21 cellular contexts compared by ENCODE assay signal in genomic region chr22:23058481-23059336, GRCh38. TPM values are rescaled to one million over a fixed set of nuclear protein-coding genes. Genes with fewer than 3 reads are reported as not detected.
DNase-seq lines count a peak whose midpoint lies in the region; ATAC-seq, FAIRE-seq and TF ChIP-seq lines count a peak whose summit lies in the region.
"Had no signal": no experiment of that assay in that cellular context is flagged by ENCODE, and none has a peak within 500 bp of the region (broad histone marks: within the 10 kb centered on the region; RNA-seq: fewer than 3 reads in every experiment).

No MANE protein-coding gene starts in this region.

- H3K27me3 ChIP-seq in right cardiac atrium (ENCODE audit: control insufficient read depth, insufficient read depth): no peaks in the 10 kb centered on the region
- H3K27me3 ChIP-seq in WERI-Rb-1 (ENCODE audit: insufficient read depth, low read depth, severe bottlenecking): no peaks in the 10 kb centered on the region
- no peaks in the 10 kb centered on the region for H3K27me3 ChIP-seq in upper lobe of right lung
- H3K27me3 ChIP-seq: gastroesophageal sphincter had no signal

- no peak for FAIRE-seq in kidney (lab: Jason Lieb, UNC)
- FAIRE-seq: GM18507, H1 had no signal

- 74% methylated on average over 11 of the region's 11 CpGs for WGBS in right cardiac atrium

- H3K27ac ChIP-seq in right cardiac atrium (ENCODE audit: low read length) (no peak overlapping the region), WERI-Rb-1 (no peak overlapping the region), kidney (ENCODE audit: low read depth in 2 of 2, low read length in 2 of 2) (no peak overlapping the region), upper lobe of right lung (no peak overlapping the region)
- H3K27ac ChIP-seq: gastroesophageal sphincter, psoas muscle, VCaP had no signal

- DNase-seq in left ventricle myocardium superior (peak; percentile 5), right cardiac atrium (no peak), WERI-Rb-1 (peak; percentile 4), kidney (peak; percentile 42), upper lobe of right lung (peak; percentile 50), UCSD-AML1 (lab: John Stamatoyannopoulos, UW; ENCODE audit: unreplicated experiment) (no peak)
- DNase-seq: activated naive CD4-positive, alpha-beta T cell; effector CD4-positive, alpha-beta T cell; EL; midbrain; NCI-H510A treated with DMSO at 0.1 percent for 48 hours; SIG-M5; T-helper 1 cell had no signal

- intact Hi-C loops in left ventricle myocardium superior (cut with micrococcal nuclease) (no loop called here), right cardiac atrium (cut with DNase I) (no loop called here), kidney (cut with DNase I) (no loop called here), upper lobe of right lung (cut with DNase I) (no loop called here)

- TF ChIP-seq CTCF in WERI-Rb-1 (IDR thresholded peaks at IDR 0.05; ENCODE audit: low read depth, low read length): no peak
- no peak for TF ChIP-seq CTCF in kidney (IDR thresholded peaks at IDR 0.05; ENCODE audit: borderline replicate concordance, extremely low read depth, insufficient read depth)
- no peak for TF ChIP-seq CTCF in upper lobe of right lung (IDR thresholded peaks at IDR 0.05)

- no peaks in the 10 kb centered on the region for H3K4me1 ChIP-seq in right cardiac atrium (ENCODE audit: control insufficient read depth, insufficient read depth, low read length)
- H3K4me1 ChIP-seq in kidney (ENCODE audit: control insufficient read depth in 1 of 2, insufficient read depth in 1 of 2, low read depth in 1 of 2, low read length in 2 of 2): no peaks in the 10 kb centered on the region
- no peaks in the 10 kb centered on the region for H3K4me1 ChIP-seq in upper lobe of right lung
- H3K4me1 ChIP-seq: gastroesophageal sphincter, psoas muscle had no signal

- H3K9me3 ChIP-seq in right cardiac atrium (ENCODE audit: control insufficient read depth, low read length): peaks cover 2% of the 10 kb centered on the region
- H3K9me3 ChIP-seq in WERI-Rb-1 (ENCODE audit: severe bottlenecking): peaks cover 13% of the 10 kb centered on the region
- H3K9me3 ChIP-seq in kidney (ENCODE audit: control insufficient read depth in 1 of 2, low read length in 2 of 2): peaks cover 6 to 12% of the 10 kb centered on the region in 2 donors
- no peaks in the 10 kb centered on the region for H3K9me3 ChIP-seq in upper lobe of right lung

- ATAC-seq in left ventricle myocardium superior (no peak), right cardiac atrium (no peak), upper lobe of right lung (no peak), HG03280 (IDR thresholded peaks at IDR 0.05; ENCODE audit: unreplicated experiment) (no peak), HG03175 (IDR thresholded peaks at IDR 0.05; ENCODE audit: unreplicated experiment) (no peak)
- ATAC-seq: esophagus mucosa, gastroesophageal sphincter, psoas muscle had no signal

- no peak overlapping the region for H3K4me3 ChIP-seq in right cardiac atrium (ENCODE audit: low read length)
- H3K4me3 ChIP-seq in WERI-Rb-1 (ENCODE audit: low read depth, low read length): no peak overlapping the region
- H3K4me3 ChIP-seq in kidney (ENCODE audit: low read length in 2 of 2): no peak overlapping the region
- no peak overlapping the region for H3K4me3 ChIP-seq in upper lobe of right lung
- H3K4me3 ChIP-seq: gastroesophageal sphincter, psoas muscle had no signal

- H3K36me3 ChIP-seq in WERI-Rb-1 (no peaks in the 10 kb centered on the region), kidney (ENCODE audit: control insufficient read depth in 1 of 2, insufficient read depth in 2 of 2, low read length in 2 of 2) (no peaks in the 10 kb centered on the region), upper lobe of right lung (no peaks in the 10 kb centered on the region)
- H3K36me3 ChIP-seq: gastroesophageal sphincter had no signal

- no peak overlapping the region for H3K9ac ChIP-seq in kidney (ENCODE audit: low read length in 2 of 2)

RNA-seq across cellular contexts. Expression of gene GNAZ, which starts 11.6 kb away (rescaled TPM):
- total RNA-seq in left ventricle myocardium superior (3.3 TPM), right cardiac atrium (1 to 10 TPM; 2.2 to 3.5 (median 3.1) TPM), kidney (5.7 TPM), upper lobe of right lung (3.0 TPM)
- polyA plus RNA-seq in right cardiac atrium (2.0 TPM), kidney (ENCODE audit: insufficient read depth, low read depth, low replicate concordance) (3.7 TPM)

Comparison
In these comparisons a context has a peak if more than half of its experiments do, and no peak if none do; other contexts are left out.
1. DNase-seq: peak in left ventricle myocardium superior (single experiment), WERI-Rb-1 (single experiment), kidney (single experiment) and upper lobe of right lung (single experiment); none in right cardiac atrium (0 of 3) and UCSD-AML1 (single experiment).